ENCODE assay signal across 10 cellular contexts in genomic region chr3:62445267-62445666, GRCh38.
DNase-seq lines count a peak whose midpoint lies in the region; TF ChIP-seq lines count a peak whose summit lies in the region.
"Had no signal": no experiment of that assay in that cellular context is flagged by ENCODE, and none has a peak within 500 bp of the region (broad histone marks: within the 10 kb centered on the region; RNA-seq: fewer than 3 reads in every experiment).

No MANE protein-coding gene starts in this region.

- no peak for TF ChIP-seq CTCF in mammary epithelial cell (conservative IDR thresholded peaks at IDR 0.05 in 1 of 2, IDR thresholded peaks at IDR 0.05 in 1 of 2; ENCODE audit: extremely low read depth in 1 of 2, insufficient read depth in 1 of 2, low read depth in 1 of 2, low read length in 2 of 2)

- H3K9ac ChIP-seq in mammary epithelial cell (ENCODE audit: insufficient read depth, low read length): no peak overlapping the region

- CTCF ChIA-PET in mammary epithelial cell (lab: Charles Lee; ENCODE audit: low non-redundant PET): no interaction called here

- H3K4me2 ChIP-seq in mammary epithelial cell (ENCODE audit: insufficient read depth, low read depth, low read length): peak overlapping the region; percentile 61

- BruUV-seq in mammary epithelial cell (replicated peaks; lab: Mats Ljungman, UMichigan): no TSS peak

- H3K27me3 ChIP-seq in mammary epithelial cell (ENCODE audit: insufficient read depth, low read length) (peaks cover 2% of the 10 kb centered on the region), muscle layer of duodenum (ENCODE audit: low read depth, low read length) (no peaks in the 10 kb centered on the region)
- H3K27me3 ChIP-seq: heart right ventricle had no signal

- dilution Hi-C loops in mammary epithelial cell (cut with HindIII; ENCODE audit: low sequenced_read_pairs): no loop called here

- intact Hi-C loops in mammary epithelial cell (cut with micrococcal nuclease): no loop called here

- no peak overlapping the region for H3K27ac ChIP-seq in mammary epithelial cell (ENCODE audit: insufficient read depth, low read depth, low read length)
- no peak overlapping the region for H3K27ac ChIP-seq in muscle layer of duodenum (ENCODE audit: low read length)
- H3K27ac ChIP-seq: heart right ventricle had no signal

- H3K4me1 ChIP-seq in mammary epithelial cell (ENCODE audit: insufficient read depth, low read length) (no peaks in the 10 kb centered on the region), muscle layer of duodenum (ENCODE audit: control insufficient read depth in 1 of 2, insufficient read depth in 2 of 2, low read length in 2 of 2) (no peaks in the 10 kb centered on the region)

- H3K9me3 ChIP-seq in mammary epithelial cell (replicated peaks; ENCODE audit: insufficient read depth, low read length) (no peaks in the 10 kb centered on the region), muscle layer of duodenum (ENCODE audit: control insufficient read depth in 1 of 2, low read length in 2 of 2) (no peaks in the 10 kb centered on the region)
- H3K9me3 ChIP-seq: heart right ventricle had no signal

- in situ Hi-C loops in mammary epithelial cell (cut with MboI; ENCODE audit: low sequenced_read_pairs in 2 of 2): no loop called here

- H3K36me3 ChIP-seq in mammary epithelial cell (ENCODE audit: insufficient read depth, low read length): no peaks in the 10 kb centered on the region
- no peaks in the 10 kb centered on the region for H3K36me3 ChIP-seq in muscle layer of duodenum (ENCODE audit: control insufficient read depth in 1 of 2, insufficient read depth in 2 of 2, low read length in 2 of 2)
- H3K36me3 ChIP-seq: heart right ventricle had no signal

- H4K20me1 ChIP-seq in mammary epithelial cell (ENCODE audit: insufficient read depth, low read length): no peaks in the 10 kb centered on the region

- no peaks in the 10 kb centered on the region for H3K79me2 ChIP-seq in mammary epithelial cell (ENCODE audit: insufficient read depth, low read length)

- H2AFZ ChIP-seq in mammary epithelial cell (ENCODE audit: low read depth, low read length): peak overlapping the region; percentile 11

- WGBS in mammary epithelial cell (ENCODE audit: low coverage, missing lambda C conversion rate): 33% methylated on average over 1 of the region's 1 CpG

- DNase-seq in ELR (ENCODE audit: low read depth) (peak; percentile 28), NCI-H2029 treated with DMSO at 0.1 percent for 48 hours (lab: John Stamatoyannopoulos, UW) (peak; percentile 1), mammary epithelial cell (peak; percentile 17), GOT3 (lab: John Stamatoyannopoulos, UW) (no peak), midbrain (lab: John Stamatoyannopoulos, UW) (no peak), CD1c-positive myeloid dendritic cell (ENCODE audit: extremely low spot score) (no peak), nucleus accumbens (lab: John Stamatoyannopoulos, UW) (no peak)
- DNase-seq: activated CD4-positive, alpha-beta T cell treated with anti-CD3 and anti-CD28 coated beads for 48 hours; heart right ventricle had no signal

- peak overlapping the region in 2 of 3 experiments; percentile 16 to 37 for H3K4me3 ChIP-seq in mammary epithelial cell (replicated peaks in 1 of 3; ENCODE audit: insufficient read depth in 1 of 3, low read depth in 2 of 3, low read length in 3 of 3)
- H3K4me3 ChIP-seq in muscle layer of duodenum (ENCODE audit: low read depth in 1 of 2, low read length in 2 of 2): peak overlapping the region; percentile 5 to 45

Comparison
In these comparisons a context has a peak if more than half of its experiments do, and no peak if none do; other contexts are left out.
1. DNase-seq: peak in ELR (single experiment), NCI-H2029 treated with DMSO at 0.1 percent for 48 hours (single experiment) and mammary epithelial cell (single experiment); none in GOT3 (single experiment), midbrain (single experiment), CD1c-positive myeloid dendritic cell (single experiment) and nucleus accumbens (0 of 56).